Comparison of ENCODE assay signal across 35 cellular contexts in the genomic region with DNA sequence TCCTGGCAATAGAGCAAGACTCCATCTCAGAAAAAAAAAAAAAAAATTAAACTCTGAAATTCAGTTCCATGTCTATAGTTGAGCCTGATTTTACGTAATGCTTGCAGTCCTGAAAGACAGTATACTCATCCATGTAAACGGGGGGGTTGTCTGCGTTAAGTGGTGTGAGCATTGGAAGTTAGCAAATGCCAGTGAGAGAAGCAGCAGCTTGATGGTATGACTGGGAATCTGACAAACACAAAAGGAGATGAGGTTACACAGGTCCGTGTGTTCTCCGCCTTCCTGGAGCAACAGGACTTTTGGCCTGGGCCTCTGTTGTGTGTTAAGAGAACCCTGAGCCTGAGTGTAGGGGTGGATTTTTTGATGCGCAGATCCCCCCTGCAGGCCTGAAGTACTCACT.
"Had no signal": no experiment of that assay in that cellular context is flagged by ENCODE, and none has a peak within 500 bp of the region (broad histone marks: within the 10 kb centered on the region; RNA-seq: fewer than 3 reads in every experiment).

No MANE protein-coding gene starts in this region.

- H3K27ac ChIP-seq: body of pancreas, SJCRH30, SK-N-MC, WERI-Rb-1 had no signal

- H3K4me3 Mint-ChIP-seq: activated CD4-positive, alpha-beta memory T cell treated with anti-CD3 and anti-CD28 coated beads, Interleukin-2, amount 10 ng/mL, durations not matched to agents 7 days and 5 days; activated CD8-positive, alpha-beta memory T cell treated with anti-CD3 and anti-CD28 coated beads, Interleukin-2, amount 10 ng/mL, durations not matched to agents 7 days and 5 days; activated naive CD8-positive, alpha-beta T cell treated with anti-CD3 and anti-CD28 coated beads for 36 hours; activated T-cell treated with anti-CD3 and anti-CD28 coated beads, Interleukin-2, amount 50 U/mL, for 72 hours; activated T-helper 17 cell treated with anti-CD3 and anti-CD28 coated beads, Interleukin-2, amount 50 U/mL, for 72 hours had no signal

- H3K27me3 Mint-ChIP-seq: activated CD4-positive, alpha-beta memory T cell treated with anti-CD3 and anti-CD28 coated beads, Interleukin-2, amount 10 ng/mL, durations not matched to agents 7 days and 5 days; activated CD8-positive, alpha-beta memory T cell treated with anti-CD3 and anti-CD28 coated beads, Interleukin-2, amount 10 ng/mL, durations not matched to agents 7 days and 5 days; activated naive CD8-positive, alpha-beta T cell treated with anti-CD3 and anti-CD28 coated beads for 36 hours; activated T-helper 17 cell treated with anti-CD3 and anti-CD28 coated beads, Interleukin-2, amount 50 U/mL, for 72 hours had no signal

- H3K4me3 ChIP-seq: body of pancreas, breast epithelium, MG63, SJCRH30, SK-N-MC had no signal

- H3K27ac Mint-ChIP-seq: activated CD4-positive, alpha-beta memory T cell treated with anti-CD3 and anti-CD28 coated beads, Interleukin-2, amount 10 ng/mL, durations not matched to agents 7 days and 5 days; activated CD8-positive, alpha-beta memory T cell treated with anti-CD3 and anti-CD28 coated beads, Interleukin-2, amount 10 ng/mL, durations not matched to agents 7 days and 5 days; activated naive CD8-positive, alpha-beta T cell treated with anti-CD3 and anti-CD28 coated beads for 36 hours; activated T-cell treated with anti-CD3 and anti-CD28 coated beads, Interleukin-2, amount 50 U/mL, for 72 hours; activated T-helper 17 cell treated with anti-CD3 and anti-CD28 coated beads, Interleukin-2, amount 50 U/mL, for 72 hours had no signal

- H3K27me3 ChIP-seq: body of pancreas, breast epithelium, MG63, SJCRH30 had no signal

- H3K36me3 Mint-ChIP-seq: activated CD8-positive, alpha-beta memory T cell treated with anti-CD3 and anti-CD28 coated beads, Interleukin-2, amount 10 ng/mL, durations not matched to agents 7 days and 5 days; activated naive CD8-positive, alpha-beta T cell treated with anti-CD3 and anti-CD28 coated beads for 36 hours had no signal

- H3K4me1 Mint-ChIP-seq: activated CD4-positive, alpha-beta memory T cell treated with anti-CD3 and anti-CD28 coated beads, Interleukin-2, amount 10 ng/mL, durations not matched to agents 7 days and 5 days; activated CD8-positive, alpha-beta memory T cell treated with anti-CD3 and anti-CD28 coated beads, Interleukin-2, amount 10 ng/mL, durations not matched to agents 7 days and 5 days had no signal

- DNase-seq: activated CD4-positive, alpha-beta memory T cell treated with anti-CD3 and anti-CD28 coated beads, Interleukin-2, amount 10 ng/mL, durations not matched to agents 7 days and 5 days; activated CD4-positive, alpha-beta T cell treated with anti-CD3 and anti-CD28 coated beads for 1 hour; activated CD4-positive, alpha-beta T cell treated with anti-CD3 and anti-CD28 coated beads for 48 hours; activated CD4-positive, CD25-positive, alpha-beta regulatory T cell; activated CD8-positive, alpha-beta memory T cell treated with anti-CD3 and anti-CD28 coated beads for 24 hours; activated CD8-positive, alpha-beta memory T cell treated with anti-CD3 and anti-CD28 coated beads, Interleukin-2, amount 10 ng/mL, durations not matched to agents 7 days and 5 days; activated effector memory CD4-positive, alpha-beta T cell treated with anti-CD3 and anti-CD28 coated beads, Interleukin-2, amount 50 U/mL, for 16 hours; activated naive CD4-positive, alpha-beta T cell; activated naive CD4-positive, alpha-beta T cell treated with anti-CD3 and anti-CD28 coated beads, Interleukin-2, amount 50 U/mL, for 16 hours; activated naive CD8-positive, alpha-beta T cell treated with anti-CD3 and anti-CD28 coated beads for 36 hours; activated T-cell treated with anti-CD3 and anti-CD28 coated beads, Interleukin-2, amount 50 U/mL, for 1 hour; activated T-cell treated with anti-CD3 and anti-CD28 coated beads, Interleukin-2, amount 50 U/mL, for 72 hours; amygdala; body of pancreas; Kasumi-1; MG63; NCI-H1092; NCI-H1436 treated with DMSO at 0.1 percent for 48 hours; NCI-H187; NCI-H2029 treated with DMSO at 0.1 percent for 48 hours; NCI-H2107; NCI-H2171; NCI-H510A; NCI-H526; NCI-H748 treated with DMSO at 0.1 percent for 48 hours; NK-92 treated with Interleukin-12 subunit alpha and Interleukin-12 subunit beta, amount 100 ng/mL, for 24 hours; OCI-M1; SHP77; SJCRH30; T1000; WERI-Rb-1 had no signal

- H3K4me1 ChIP-seq: body of pancreas, breast epithelium, SJCRH30 had no signal

- FAIRE-seq: astrocyte had no signal

- H3K36me3 ChIP-seq: breast epithelium, MG63, SJCRH30, WERI-Rb-1 had no signal

- H3K9me3 Mint-ChIP-seq: activated CD4-positive, alpha-beta memory T cell treated with anti-CD3 and anti-CD28 coated beads, Interleukin-2, amount 10 ng/mL, durations not matched to agents 7 days and 5 days; activated naive CD8-positive, alpha-beta T cell treated with anti-CD3 and anti-CD28 coated beads for 36 hours; activated T-cell treated with anti-CD3 and anti-CD28 coated beads, Interleukin-2, amount 50 U/mL, for 72 hours; activated T-helper 17 cell treated with anti-CD3 and anti-CD28 coated beads, Interleukin-2, amount 50 U/mL, for 72 hours had no signal

- ATAC-seq: activated CD8-positive, alpha-beta memory T cell treated with anti-CD3 and anti-CD28 coated beads, Interleukin-2, amount 10 ng/mL, durations not matched to agents 7 days and 5 days; activated T-cell treated with anti-CD3 and anti-CD28 coated beads, Interleukin-2, amount 50 U/mL, for 72 hours; activated T-helper 17 cell treated with anti-CD3 and anti-CD28 coated beads, Interleukin-2, amount 50 U/mL, for 72 hours; body of pancreas had no signal

- H3K9me3 ChIP-seq: body of pancreas, breast epithelium, MG63, SJCRH30 had no signal
